In genomic region chr19:43780706-43781525, GRCh38 we compare ENCODE assay signal across 8 cellular contexts. TPM values are rescaled to one million over a fixed set of nuclear protein-coding genes. Genes with fewer than 3 reads are reported as not detected.
DNase-seq lines count a peak whose midpoint lies in the region; ATAC-seq and TF ChIP-seq lines count a peak whose summit lies in the region.

TSS of gene KCNN4 (minus strand) at chr19:43780973. CDS start at chr19:43780861, 112 bp downstream.

- peak; percentile 65 for ATAC-seq in effector memory CD8-positive, alpha-beta T cell (replicated peaks)
- ATAC-seq in GM18868 (IDR thresholded peaks at IDR 0.05; ENCODE audit: unreplicated experiment) = no peak

- H3K4me1 Mint-ChIP-seq in IgD-negative memory B cell = peaks cover 33 to 56% (median 52%) of the 10 kb centered on the region in 3 donors
- H3K4me1 Mint-ChIP-seq in effector memory CD8-positive, alpha-beta T cell (ENCODE audit: low read depth in 2 of 2) = peaks cover 43 to 62% of the 10 kb centered on the region in 2 donors

- no peak for DNase-seq in GM12864 (ENCODE audit: low read depth)
- DNase-seq in activated CD4-positive, alpha-beta T cell treated with anti-CD3 and anti-CD28 coated beads for 24 hours (ENCODE audit: low read depth in 2 of 2) = peak; percentile 58 to 61
- DNase-seq in effector memory CD8-positive, alpha-beta T cell = peak in 2 of 3 experiments; percentile 14 to 41
- DNase-seq in stimulated activated CD4-positive, alpha-beta T cell treated with anti-CD3 and anti-CD28 coated beads, Interleukin-12 subunit alpha, Interleukin-12 subunit beta, amount 100 ng/mL, for 24 hours (ENCODE audit: low read depth in 2 of 2) = peak; percentile 56 to 67
- DNase-seq in epidermal melanocyte (ENCODE audit: insufficient read length, low spot score) = no peak
- DNase-seq in amygdala (lab: John Stamatoyannopoulos, UW) = no peak

- H3K4me3 Mint-ChIP-seq in IgD-negative memory B cell = peak within 1 kb of the TSS; percentile 97 to 99 (median 98)
- H3K4me3 Mint-ChIP-seq in effector memory CD8-positive, alpha-beta T cell = peak within 1 kb of the TSS; percentile 57 to 69

- H3K27ac Mint-ChIP-seq in IgD-negative memory B cell = peak within 1 kb of the TSS; percentile 88 to 99 (median 99)
- H3K27ac Mint-ChIP-seq in effector memory CD8-positive, alpha-beta T cell = peak within 1 kb of the TSS; percentile 70 to 85

- peaks cover 2% of the 10 kb centered on the region for H3K27me3 Mint-ChIP-seq in IgD-negative memory B cell
- peaks cover 19 to 38% of the 10 kb centered on the region in 2 donors for H3K27me3 Mint-ChIP-seq in effector memory CD8-positive, alpha-beta T cell

- peaks cover 3% of the 10 kb centered on the region for H3K36me3 Mint-ChIP-seq in IgD-negative memory B cell
- peaks cover 3% of the 10 kb centered on the region for H3K36me3 Mint-ChIP-seq in effector memory CD8-positive, alpha-beta T cell (ENCODE audit: insufficient read depth)

- H3K9me3 Mint-ChIP-seq in IgD-negative memory B cell = no peaks in the 10 kb centered on the region
- H3K9me3 Mint-ChIP-seq in effector memory CD8-positive, alpha-beta T cell = no peaks in the 10 kb centered on the region

- TF ChIP-seq CTCF in GM12864 (IDR thresholded peaks at IDR 0.05; ENCODE audit: low read depth, low read length, missing control alignments) = no peak

- H3K4me3 ChIP-seq in GM12864 (ENCODE audit: low read depth, low read length) = peak within 1 kb of the TSS; percentile 84

RNA-seq across cellular contexts. Expression of gene KCNN4, which starts in this region (rescaled TPM):
- 87.9 TPM for polyA plus RNA-seq in IgD-negative memory B cell

Comparison
In these comparisons a context has a peak if more than half of its experiments do, and no peak if none do; other contexts are left out.
1. DNase-seq: peak in activated CD4-positive, alpha-beta T cell treated with anti-CD3 and anti-CD28 coated beads for 24 hours (2 of 2), effector memory CD8-positive, alpha-beta T cell (2 of 3) and stimulated activated CD4-positive, alpha-beta T cell treated with anti-CD3 and anti-CD28 coated beads, Interleukin-12 subunit alpha, Interleukin-12 subunit beta, amount 100 ng/mL, for 24 hours (2 of 2); none in GM12864 (single experiment), epidermal melanocyte (single experiment) and amygdala (0 of 56).